8 cellular contexts compared by ENCODE assay signal in the genomic region with DNA sequence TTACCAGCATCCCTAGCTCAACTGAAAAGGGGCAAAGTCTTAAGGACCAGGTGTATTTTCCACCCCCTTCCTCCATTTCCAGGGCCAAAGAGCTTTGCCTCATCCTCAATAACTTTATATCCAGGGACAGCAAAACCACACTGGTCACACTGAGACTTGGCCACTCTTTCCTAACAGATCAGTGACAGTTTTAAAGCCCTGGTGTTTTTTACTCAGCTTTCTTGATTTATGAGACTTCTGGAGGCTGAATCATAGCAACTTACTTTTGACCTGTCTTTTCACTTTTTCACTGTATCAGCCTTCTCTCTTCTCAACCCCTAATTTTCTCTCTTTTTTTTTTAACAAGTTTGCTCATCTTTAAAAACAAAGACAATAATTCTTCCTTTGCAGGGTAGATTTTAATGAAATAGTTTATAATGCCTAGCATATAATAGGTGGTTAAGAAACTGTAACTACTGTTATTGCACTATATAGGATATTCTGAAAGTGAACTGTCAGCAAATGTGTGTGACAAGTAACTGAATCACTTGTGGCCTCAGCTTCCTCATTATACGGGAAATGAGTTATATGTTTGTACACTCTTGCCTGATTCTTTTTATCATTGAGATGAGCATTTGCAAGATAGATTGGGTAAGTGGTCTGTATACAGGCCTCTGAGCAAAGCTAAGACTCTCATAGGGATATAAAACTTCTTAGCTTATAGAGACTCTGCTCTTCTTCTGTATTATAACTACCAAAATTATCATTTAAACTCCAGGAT.
DNase-seq lines count a peak whose midpoint lies in the region; ATAC-seq, FAIRE-seq and TF ChIP-seq lines count a peak whose summit lies in the region.

No MANE protein-coding gene starts in this region.

- no peak overlapping the region for H3K4me3 ChIP-seq in fibroblast of mammary gland (ENCODE audit: control insufficient read depth, low read depth, low read length)

- no peak for FAIRE-seq in D721Med (lab: Jason Lieb, UNC)

- DNase-seq in ELR (ENCODE audit: low read depth) (peak; percentile 77), MV-4-11 (lab: John Stamatoyannopoulos, UW) (peak; percentile 85), fibroblast of mammary gland (ENCODE audit: low read depth) (peak; percentile 38), HPDE6-E6E7 (ENCODE audit: extremely low spot score) (no peak), GOT3 (lab: John Stamatoyannopoulos, UW) (no peak), D721Med (ENCODE audit: insufficient read length, low spot score) (no peak), DMS79 (lab: John Stamatoyannopoulos, UW) (no peak)

- peak; percentile 79 for ATAC-seq in GM21526 (IDR thresholded peaks at IDR 0.05; ENCODE audit: low FRiP score, unreplicated experiment)

- no peak for TF ChIP-seq CTCF in fibroblast of mammary gland (conservative IDR thresholded peaks at IDR 0.05; ENCODE audit: control insufficient read depth, insufficient read depth, low read depth, low read length)
- TF ChIP-seq CTCF in D721Med (IDR thresholded peaks at IDR 0.05; ENCODE audit: insufficient read depth, missing control alignments): no peak

Comparison
In these comparisons a context has a peak if more than half of its experiments do, and no peak if none do; other contexts are left out.
1. DNase-seq: peak in ELR (single experiment), MV-4-11 (single experiment) and fibroblast of mammary gland (single experiment); none in HPDE6-E6E7 (single experiment), GOT3 (single experiment), D721Med (single experiment) and DMS79 (single experiment).